ENCODE assay signal across 22 cellular contexts in the genomic region with DNA sequence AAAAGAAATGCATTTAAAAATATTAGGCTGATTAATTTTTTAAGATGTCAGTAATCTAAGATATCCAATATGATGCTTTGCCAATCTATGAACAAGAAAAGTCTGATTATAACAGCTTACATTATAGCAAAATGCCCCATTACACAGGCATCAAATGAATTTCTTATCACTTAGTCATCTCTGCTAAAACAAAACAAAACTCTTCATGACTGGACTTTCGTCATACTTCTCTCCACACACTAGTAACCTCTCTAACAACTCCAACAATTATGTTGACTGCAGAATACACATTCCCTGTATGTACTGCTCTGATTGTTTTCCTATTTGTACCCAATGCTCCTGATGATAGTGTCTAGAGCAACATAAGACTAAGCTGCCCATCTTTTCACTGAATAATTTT. TPM values are rescaled to one million over a fixed set of nuclear protein-coding genes. Genes with fewer than 3 reads are reported as not detected.
DNase-seq lines count a peak whose midpoint lies in the region; ATAC-seq and TF ChIP-seq lines count a peak whose summit lies in the region.
"Had no signal": no experiment of that assay in that cellular context is flagged by ENCODE, and none has a peak within 500 bp of the region (broad histone marks: within the 10 kb centered on the region; RNA-seq: fewer than 3 reads in every experiment).

No MANE protein-coding gene starts in this region.

- POLR2A ChIA-PET in HEK293 (lab: Yijun Ruan, JAX) = no interaction called here
- POLR2A ChIA-PET in naive thymus-derived CD4-positive, alpha-beta T cell (lab: Charles Lee) = no interaction called here

- H3K36me3 ChIP-seq in HEK293 (ENCODE audit: control insufficient read depth in 2 of 2, insufficient read depth in 1 of 2, low read length in 2 of 2) = peaks cover 0 to 1% of the 10 kb centered on the region in 2 experiments; a peak in 1 of 3 replicates
- no peaks in the 10 kb centered on the region for H3K36me3 ChIP-seq in naive thymus-derived CD4-positive, alpha-beta T cell (ENCODE audit: control insufficient read depth in 2 of 3, insufficient read depth in 3 of 3, low read length in 3 of 3)
- H3K36me3 ChIP-seq: neutrophil, tibial artery had no signal

- no peaks in the 10 kb centered on the region for H3K9me3 ChIP-seq in HEK293 (ENCODE audit: control insufficient read depth, insufficient read depth, low read depth, low read length)
- no peaks in the 10 kb centered on the region for H3K9me3 ChIP-seq in naive thymus-derived CD4-positive, alpha-beta T cell (ENCODE audit: control insufficient read depth in 2 of 3, low read length in 3 of 3)
- H3K9me3 ChIP-seq: neutrophil, tibial artery had no signal

- DNase-seq in A172 (ENCODE audit: low spot score) (peak; percentile 28), amniotic epithelial cell (ENCODE audit: low read depth) (peak; percentile 34), foreskin melanocyte (peak; percentile 29), NCI-H2171 treated with DMSO at 0.1 percent for 48 hours (lab: John Stamatoyannopoulos, UW) (no peak)
- DNase-seq in naive thymus-derived CD4-positive, alpha-beta T cell = no peak
- DNase-seq: activated CD4-positive, CD25-positive, alpha-beta regulatory T cell; activated naive CD8-positive, alpha-beta T cell treated with anti-CD3 and anti-CD28 coated beads, Interleukin-2, amount 50 U/mL, for 24 hours; CD4-positive, alpha-beta T cell; effector memory CD8-positive, alpha-beta T cell; NCI-H2081 treated with DMSO at 0.1 percent for 48 hours; NCI-H526 treated with DMSO at 0.1 percent for 48 hours; PC-3; stimulated activated CD4-positive, alpha-beta T cell treated with anti-CD3 and anti-CD28 coated beads, Interleukin-15, amount 100 ng/mL, for 24 hours; stimulated activated naive B cell treated with anti-CD40 and anti-IgM and Interleukin-4, amounts not matched to agents 10 μg/mL and 1 μg/mL and 100 μg/mL, for 72 hours; tibial artery had no signal

- H3K4me3 ChIP-seq in HEK293 (ENCODE audit: low read depth, low read length) = no peak overlapping the region
- no peak overlapping the region for H3K4me3 ChIP-seq in naive thymus-derived CD4-positive, alpha-beta T cell (ENCODE audit: low read length)
- H3K4me3 ChIP-seq: tibial artery had no signal

- no peak overlapping the region for H3K27ac Mint-ChIP-seq in naive thymus-derived CD4-positive, alpha-beta T cell
- H3K27ac Mint-ChIP-seq in stimulated activated memory B cell treated with anti-CD40 and anti-IgM and Interleukin-4, amounts not matched to agents 10 μg/mL and 1 μg/mL and 100 μg/mL, for 72 hours = no peak overlapping the region
- H3K27ac Mint-ChIP-seq: activated naive CD8-positive, alpha-beta T cell treated with anti-CD3 and anti-CD28 coated beads, Interleukin-2, amount 50 U/mL, for 24 hours; activated T-helper 1 cell treated with anti-CD3 and anti-CD28 coated beads, Interleukin-12 subunit alpha, Interleukin-12 subunit beta, Interleukin-2, Interleukin-4 antibody, amounts not matched to agents 30 ng/mL and 10 ng/mL and 1 ng/mL, durations not matched to agents 14 hours and 24 hours and 36 hours; CD4-positive, alpha-beta T cell; effector memory CD8-positive, alpha-beta T cell; stimulated activated naive B cell treated with anti-CD40 and anti-IgM and Interleukin-4, amounts not matched to agents 10 μg/mL and 1 μg/mL and 100 μg/mL, for 72 hours; T-helper 2 cell treated with Interferon-gamma antibody and Interleukin-4, amounts not matched to agents 5 μg/mL and 100 μg/mL, for 36 hours had no signal

- TF ChIP-seq CTCF in HEK293 (tag by site-specific recombination; IDR thresholded peaks at IDR 0.05) = no peak

- H3K27ac ChIP-seq in HEK293 (ENCODE audit: extremely low read depth, low read depth, low read length) = no peak overlapping the region
- no peak overlapping the region for H3K27ac ChIP-seq in naive thymus-derived CD4-positive, alpha-beta T cell (ENCODE audit: low read depth, low read length)
- H3K27ac ChIP-seq: foreskin keratinocyte, neutrophil, tibial artery had no signal

- intact Hi-C loops in naive thymus-derived CD4-positive, alpha-beta T cell (cut with micrococcal nuclease) = no loop called here

- peaks cover 4 to 18% (median 15%) of the 10 kb centered on the region in 7 donors for H3K4me1 Mint-ChIP-seq in naive thymus-derived CD4-positive, alpha-beta T cell
- H3K4me1 Mint-ChIP-seq in stimulated activated memory B cell treated with anti-CD40 and anti-IgM and Interleukin-4, amounts not matched to agents 10 μg/mL and 1 μg/mL and 100 μg/mL, for 72 hours = peaks cover 19% of the 10 kb centered on the region

- CTCF ChIA-PET in HEK293 (lab: Yijun Ruan, JAX) = no interaction called here
- CTCF ChIA-PET in naive thymus-derived CD4-positive, alpha-beta T cell (lab: Charles Lee) = no interaction called here

- H3K36me3 Mint-ChIP-seq in naive thymus-derived CD4-positive, alpha-beta T cell = peaks cover 0 to 5% (median 0%) of the 10 kb centered on the region in 5 donors
- H3K36me3 Mint-ChIP-seq in stimulated activated memory B cell treated with anti-CD40 and anti-IgM and Interleukin-4, amounts not matched to agents 10 μg/mL and 1 μg/mL and 100 μg/mL, for 72 hours = no peaks in the 10 kb centered on the region
- H3K36me3 Mint-ChIP-seq: stimulated activated naive B cell treated with anti-CD40 and anti-IgM and Interleukin-4, amounts not matched to agents 10 μg/mL and 1 μg/mL and 100 μg/mL, for 72 hours had no signal

- peaks cover 3 to 32% (median 5%) of the 10 kb centered on the region in 5 donors for H3K27me3 Mint-ChIP-seq in naive thymus-derived CD4-positive, alpha-beta T cell
- peaks cover 13% of the 10 kb centered on the region for H3K27me3 Mint-ChIP-seq in stimulated activated memory B cell treated with anti-CD40 and anti-IgM and Interleukin-4, amounts not matched to agents 10 μg/mL and 1 μg/mL and 100 μg/mL, for 72 hours

- no peak for ATAC-seq in naive thymus-derived CD4-positive, alpha-beta T cell
- ATAC-seq in GM21717 (IDR thresholded peaks at IDR 0.05; ENCODE audit: unreplicated experiment) = no peak
- ATAC-seq in stimulated activated memory B cell treated with anti-CD40 and anti-IgM and Interleukin-4, amounts not matched to agents 10 μg/mL and 1 μg/mL and 100 μg/mL, for 72 hours = no peak
- ATAC-seq: activated naive CD8-positive, alpha-beta T cell treated with anti-CD3 and anti-CD28 coated beads, Interleukin-2, amount 50 U/mL, for 24 hours; effector memory CD8-positive, alpha-beta T cell; foreskin keratinocyte; PC-3; stimulated activated naive B cell treated with anti-CD40 and anti-IgM and Interleukin-4, amounts not matched to agents 10 μg/mL and 1 μg/mL and 100 μg/mL, for 72 hours had no signal

- peaks cover under 1 to 1% of the 10 kb centered on the region in 2 donors for H3K27me3 ChIP-seq in naive thymus-derived CD4-positive, alpha-beta T cell (ENCODE audit: control insufficient read depth in 2 of 2, insufficient read depth in 2 of 2, low read length in 2 of 2)
- H3K27me3 ChIP-seq: foreskin keratinocyte, neutrophil had no signal

- no peaks in the 10 kb centered on the region for H3K4me1 ChIP-seq in HEK293 (ENCODE audit: control insufficient read depth, insufficient read depth, low read length)
- peaks cover 8 to 9% of the 10 kb centered on the region in 2 donors for H3K4me1 ChIP-seq in naive thymus-derived CD4-positive, alpha-beta T cell (ENCODE audit: control insufficient read depth in 2 of 2, insufficient read depth in 2 of 2, low read length in 2 of 2)
- H3K4me1 ChIP-seq: foreskin keratinocyte had no signal

- H3K9me3 Mint-ChIP-seq in naive thymus-derived CD4-positive, alpha-beta T cell = no peaks in the 10 kb centered on the region
- no peaks in the 10 kb centered on the region for H3K9me3 Mint-ChIP-seq in stimulated activated memory B cell treated with anti-CD40 and anti-IgM and Interleukin-4, amounts not matched to agents 10 μg/mL and 1 μg/mL and 100 μg/mL, for 72 hours
- H3K9me3 Mint-ChIP-seq: activated naive CD8-positive, alpha-beta T cell treated with anti-CD3 and anti-CD28 coated beads, Interleukin-2, amount 50 U/mL, for 24 hours; activated T-helper 1 cell treated with anti-CD3 and anti-CD28 coated beads, Interleukin-12 subunit alpha, Interleukin-12 subunit beta, Interleukin-2, Interleukin-4 antibody, amounts not matched to agents 30 ng/mL and 10 ng/mL and 1 ng/mL, durations not matched to agents 14 hours and 24 hours and 36 hours; CD4-positive, alpha-beta T cell; effector memory CD8-positive, alpha-beta T cell; stimulated activated naive B cell treated with anti-CD40 and anti-IgM and Interleukin-4, amounts not matched to agents 10 μg/mL and 1 μg/mL and 100 μg/mL, for 72 hours; T-helper 2 cell treated with Interferon-gamma antibody and Interleukin-4, amounts not matched to agents 5 μg/mL and 100 μg/mL, for 36 hours had no signal

- H3K4me3 Mint-ChIP-seq in naive thymus-derived CD4-positive, alpha-beta T cell = no peak overlapping the region
- H3K4me3 Mint-ChIP-seq in stimulated activated memory B cell treated with anti-CD40 and anti-IgM and Interleukin-4, amounts not matched to agents 10 μg/mL and 1 μg/mL and 100 μg/mL, for 72 hours = no peak overlapping the region
- H3K4me3 Mint-ChIP-seq: activated naive CD8-positive, alpha-beta T cell treated with anti-CD3 and anti-CD28 coated beads, Interleukin-2, amount 50 U/mL, for 24 hours; activated T-helper 1 cell treated with anti-CD3 and anti-CD28 coated beads, Interleukin-12 subunit alpha, Interleukin-12 subunit beta, Interleukin-2, Interleukin-4 antibody, amounts not matched to agents 30 ng/mL and 10 ng/mL and 1 ng/mL, durations not matched to agents 14 hours and 24 hours and 36 hours; CD4-positive, alpha-beta T cell; effector memory CD8-positive, alpha-beta T cell; stimulated activated naive B cell treated with anti-CD40 and anti-IgM and Interleukin-4, amounts not matched to agents 10 μg/mL and 1 μg/mL and 100 μg/mL, for 72 hours; T-helper 2 cell treated with Interferon-gamma antibody and Interleukin-4, amounts not matched to agents 5 μg/mL and 100 μg/mL, for 36 hours had no signal

TF ChIP-seq in HEK293, 187 proteins besides CTCF, POLR2A, EP300 and RAD21:
- TF ChIP-seq BCL11A (tag by site-specific recombination; IDR thresholded peaks at IDR 0.05; ENCODE audit: low read depth) (no peak), ZNF629 (tag by site-specific recombination; IDR thresholded peaks at IDR 0.05) (peak; percentile 54; the same call in 1 of the 2 replicates)

RNA-seq across cellular contexts. Expression of a gene that starts 3.8 kb away (rescaled TPM):
- total RNA-seq in A172 (2014; rRNA removed; shearing (Covaris generic)) = 22.9 and 29.0 TPM in 2 replicates
- 100 to 1,000 TPM in 1 of 5 experiments, 1 to 10 TPM in 2, under 1 TPM in 2; 0.05 to 219 (median 1.6) TPM for total RNA-seq in naive thymus-derived CD4-positive, alpha-beta T cell
- under 1 TPM; 0.12 to 0.20 TPM for polyA plus RNA-seq in naive thymus-derived CD4-positive, alpha-beta T cell

Comparison
In these comparisons a context has a peak if more than half of its experiments do, and no peak if none do; other contexts are left out.
1. DNase-seq: peak in A172 (single experiment), amniotic epithelial cell (single experiment) and foreskin melanocyte (single experiment); none in naive thymus-derived CD4-positive, alpha-beta T cell (0 of 9) and NCI-H2171 treated with DMSO at 0.1 percent for 48 hours (single experiment).